Comparison of ENCODE assay signal across 2 cellular contexts in the genomic region with DNA sequence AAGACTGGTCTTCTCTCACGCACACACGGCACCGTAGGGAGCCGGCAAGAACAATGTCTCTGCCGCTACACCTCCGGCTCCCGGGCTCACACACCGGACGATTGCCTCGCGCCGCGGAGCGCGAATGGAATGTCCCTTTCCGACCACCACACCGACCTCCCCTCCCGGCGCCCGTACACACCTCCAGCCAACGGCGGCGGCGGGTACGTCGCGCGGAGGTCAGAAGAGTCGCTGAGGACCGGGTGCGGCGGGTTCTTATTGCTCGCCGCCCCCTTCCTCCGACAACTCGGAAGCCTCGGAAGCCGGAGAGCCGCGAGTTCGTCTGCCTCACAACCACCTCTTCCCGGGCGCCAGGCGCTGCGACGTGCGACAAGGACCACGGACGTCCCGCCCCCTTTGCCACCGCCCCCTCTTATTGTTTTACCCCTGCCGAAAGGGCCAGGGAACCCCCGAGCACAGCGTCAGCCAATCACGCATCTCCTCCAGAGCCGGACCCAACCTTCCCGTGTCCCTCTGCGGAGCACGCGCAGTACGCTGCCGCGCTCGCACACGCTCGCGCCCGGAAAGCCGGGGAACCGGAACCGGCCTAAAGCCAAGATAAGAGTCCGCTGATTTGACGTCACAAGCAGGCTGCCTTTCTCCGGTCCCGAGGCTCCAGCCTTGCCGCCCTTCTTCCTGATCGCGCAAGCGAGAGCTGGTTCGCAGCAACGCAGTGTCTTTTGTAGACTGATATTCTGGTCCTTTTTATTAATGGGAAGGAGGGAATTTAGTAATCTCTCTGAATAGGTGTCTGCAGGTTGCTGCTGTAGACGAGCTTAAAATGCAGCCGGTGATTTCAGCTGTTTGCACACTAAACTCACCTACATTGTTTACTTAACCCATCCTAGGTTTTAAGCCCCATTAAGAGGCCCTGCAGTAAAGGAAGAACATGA.
TF ChIP-seq lines count a peak whose summit lies in the region.

Gene G3BP2 (minus strand): TSS at position 385 of the 932 bp plus-strand sequence. CDS start 11,386 bp downstream, outside the sequence.

TF ChIP-seq in HCT116, 20 proteins besides CTCF, POLR2A, EP300 and RAD21 (continued from another document):
- TF ChIP-seq FOSL1 (IDR thresholded peaks at IDR 0.05; ENCODE audit: low read depth) (no peak), EZH2 (IDR thresholded peaks at IDR 0.05) (no peak), ZNF274 (IDR thresholded peaks at IDR 0.05; ENCODE audit: low read depth, low read length) (no peak), SIN3A (IDR thresholded peaks at IDR 0.05; ENCODE audit: low read depth) (peak; percentile 77), POLR2AphosphoS5 (IDR thresholded peaks at IDR 0.05; ENCODE audit: low read depth, low read length) (peak; percentile 90), YY1 (IDR thresholded peaks at IDR 0.05; ENCODE audit: extremely low read depth, insufficient replicate concordance, low read depth, low read length) (peak; percentile 33), TCF7L2 (IDR thresholded peaks at IDR 0.05; ENCODE audit: borderline replicate concordance, extremely low read depth, insufficient read depth, insufficient read length) (peak; percentile 39), EGR1 (IDR thresholded peaks at IDR 0.05; ENCODE audit: low read depth) (peak; percentile 84), REST (IDR thresholded peaks at IDR 0.05; ENCODE audit: low read depth) (no peak), EZH2phosphoT487 (IDR thresholded peaks at IDR 0.05; ENCODE audit: borderline replicate concordance) (no peak)
- TF ChIP-seq, protein P1, sequence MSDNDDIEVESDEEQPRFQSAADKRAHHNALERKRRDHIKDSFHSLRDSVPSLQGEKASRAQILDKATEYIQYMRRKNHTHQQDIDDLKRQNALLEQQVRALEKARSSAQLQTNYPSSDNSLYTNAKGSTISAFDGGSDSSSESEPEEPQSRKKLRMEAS (IDR thresholded peaks at IDR 0.05), result peak; percentile 93
- TF ChIP-seq, protein P2, sequence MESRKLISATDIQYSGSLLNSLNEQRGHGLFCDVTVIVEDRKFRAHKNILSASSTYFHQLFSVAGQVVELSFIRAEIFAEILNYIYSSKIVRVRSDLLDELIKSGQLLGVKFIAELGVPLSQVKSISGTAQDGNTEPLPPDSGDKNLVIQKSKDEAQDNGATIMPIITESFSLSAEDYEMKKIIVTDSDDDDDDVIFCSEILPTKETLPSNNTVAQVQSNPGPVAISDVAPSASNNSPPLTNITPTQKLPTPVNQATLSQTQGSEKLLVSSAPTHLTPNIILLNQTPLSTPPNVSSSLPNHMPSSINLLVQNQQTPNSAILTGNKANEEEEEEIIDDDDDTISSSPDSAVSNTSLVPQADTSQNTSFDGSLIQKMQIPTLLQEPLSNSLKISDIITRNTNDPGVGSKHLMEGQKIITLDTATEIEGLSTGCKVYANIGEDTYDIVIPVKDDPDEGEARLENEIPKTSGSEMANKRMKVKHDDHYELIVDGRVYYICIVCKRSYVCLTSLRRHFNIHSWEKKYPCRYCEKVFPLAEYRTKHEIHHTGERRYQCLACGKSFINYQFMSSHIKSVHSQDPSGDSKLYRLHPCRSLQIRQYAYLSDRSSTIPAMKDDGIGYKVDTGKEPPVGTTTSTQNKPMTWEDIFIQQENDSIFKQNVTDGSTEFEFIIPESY (IDR thresholded peaks at IDR 0.05; ENCODE audit: extremely low read depth, insufficient replicate concordance, low read length), result no peak

TF ChIP-seq in neural cell, 6 proteins besides CTCF, POLR2A, EP300 and RAD21 (continued from another document):
- TF ChIP-seq REST (IDR thresholded peaks at IDR 0.05; ENCODE audit: borderline replicate concordance) (peak; percentile 82), SMC3 (conservative IDR thresholded peaks at IDR 0.05; ENCODE audit: poor library complexity) (peak; percentile 36), MXI1 (conservative IDR thresholded peaks at IDR 0.05; ENCODE audit: poor library complexity, severe bottlenecking) (peak; percentile 81), POLR2AphosphoS5 (IDR thresholded peaks at IDR 0.05) (peak; percentile 96), TAF1 (IDR thresholded peaks at IDR 0.05; ENCODE audit: low read depth) (no peak)
